Comparison of ENCODE assay signal across 29 cellular contexts in the genomic region with DNA sequence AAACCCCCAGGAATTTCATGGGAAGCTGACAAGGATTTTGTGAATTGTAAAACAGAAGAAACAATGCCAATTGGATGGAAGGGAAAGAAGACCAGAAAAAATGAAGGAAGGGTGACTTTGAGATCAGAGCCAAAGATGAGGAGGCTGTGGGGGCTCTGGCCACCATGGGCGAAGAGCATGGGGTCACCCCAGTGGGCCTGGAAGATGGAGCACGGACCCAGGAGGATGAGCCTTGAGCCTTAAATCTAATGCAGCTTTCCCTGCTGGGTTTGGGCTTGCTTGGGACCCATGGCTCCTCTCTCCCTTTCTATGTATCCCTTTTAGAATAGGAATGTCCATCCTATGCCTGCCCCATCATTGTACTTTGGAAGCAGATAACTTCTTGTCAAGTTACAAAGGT.
"Had no signal": no experiment of that assay in that cellular context is flagged by ENCODE, and none has a peak within 500 bp of the region (broad histone marks: within the 10 kb centered on the region; RNA-seq: fewer than 3 reads in every experiment).

No MANE protein-coding gene starts in this region.

- H3K27ac Mint-ChIP-seq: activated CD4-positive, alpha-beta memory T cell treated with anti-CD3 and anti-CD28 coated beads, Interleukin-2, amount 10 ng/mL, durations not matched to agents 7 days and 5 days; activated naive CD4-positive, alpha-beta T cell treated with anti-CD3 and anti-CD28 coated beads for 36 hours; activated naive CD8-positive, alpha-beta T cell; brain; T-helper 17 cell; WTC11 had no signal

- H3K27ac ChIP-seq: Peyer's patch, RWPE1, SJCRH30 had no signal

- H3K4me1 Mint-ChIP-seq: activated CD4-positive, alpha-beta T cell treated with anti-CD3 and anti-CD28 coated beads, Interleukin-2, amount 10 ng/mL, durations not matched to agents 7 days and 5 days; brain; T-helper 17 cell; WTC11 had no signal

- H3K9me3 Mint-ChIP-seq: activated CD4-positive, alpha-beta memory T cell treated with anti-CD3 and anti-CD28 coated beads, Interleukin-2, amount 10 ng/mL, durations not matched to agents 7 days and 5 days; activated CD4-positive, alpha-beta T cell treated with anti-CD3 and anti-CD28 coated beads, Interleukin-2, amount 10 ng/mL, durations not matched to agents 7 days and 5 days; activated naive CD4-positive, alpha-beta T cell treated with anti-CD3 and anti-CD28 coated beads for 36 hours had no signal

- H3K9me3 ChIP-seq: MG63, Peyer's patch, SJCRH30 had no signal

- ATAC-seq: SK-N-SH treated with all-trans-retinoic acid at 6 μM for 48 hours, T-helper 17 cell, WTC11 had no signal

- FAIRE-seq: astrocyte had no signal

- H3K4me3 Mint-ChIP-seq: activated CD4-positive, alpha-beta memory T cell treated with anti-CD3 and anti-CD28 coated beads, Interleukin-2, amount 10 ng/mL, durations not matched to agents 7 days and 5 days; activated CD4-positive, alpha-beta T cell treated with anti-CD3 and anti-CD28 coated beads, Interleukin-2, amount 10 ng/mL, durations not matched to agents 7 days and 5 days; activated naive CD4-positive, alpha-beta T cell treated with anti-CD3 and anti-CD28 coated beads for 36 hours; activated naive CD8-positive, alpha-beta T cell; brain; T-helper 17 cell; WTC11 had no signal

- H3K27me3 Mint-ChIP-seq: activated CD4-positive, alpha-beta memory T cell treated with anti-CD3 and anti-CD28 coated beads, Interleukin-2, amount 10 ng/mL, durations not matched to agents 7 days and 5 days; activated naive CD8-positive, alpha-beta T cell; brain had no signal

- H3K4me3 ChIP-seq: MG63, Peyer's patch, SJCRH30 had no signal

- H3K36me3 Mint-ChIP-seq: activated naive CD8-positive, alpha-beta T cell had no signal

- H3K27me3 ChIP-seq: MG63, Peyer's patch had no signal

- DNase-seq: activated CD4-positive, alpha-beta memory T cell treated with anti-CD3 and anti-CD28 coated beads, Interleukin-2, amount 10 ng/mL, durations not matched to agents 7 days and 5 days; activated CD4-positive, alpha-beta T cell treated with anti-CD3 and anti-CD28 coated beads for 1 hour; activated CD4-positive, alpha-beta T cell treated with anti-CD3 and anti-CD28 coated beads, Interleukin-2, amount 10 ng/mL, durations not matched to agents 7 days and 5 days; activated CD8-positive, alpha-beta memory T cell treated with anti-CD3 and anti-CD28 coated beads, Interleukin-2, amount 50 U/mL, for 48 hours; activated gamma-delta T cell; activated naive CD4-positive, alpha-beta T cell treated with anti-CD3 and anti-CD28 coated beads for 36 hours; activated T-cell treated with anti-CD3 and anti-CD28 coated beads, Interleukin-2, amount 50 U/mL, for 1 hour; amygdala; MG63; MV-4-11; NCI-H1105; NCI-H1436; NCI-H1694 treated with DMSO at 0.1 percent for 48 hours; NCI-H2029 treated with DMSO at 0.1 percent for 48 hours; NCI-H345; NCI-H510A; NCI-H526 treated with DMSO at 0.1 percent for 48 hours; NCI-H82; Peyer's patch; Right ventricle myocardium superior; SJCRH30; T-helper 17 cell; T-helper 9 cell had no signal

- H3K36me3 ChIP-seq: MG63, Peyer's patch, SJCRH30 had no signal

- H3K4me1 ChIP-seq: Peyer's patch, SJCRH30 had no signal
